In genomic region chr2:85867121-85867520, GRCh38 we compare ENCODE assay signal across 19 cellular contexts.
"Had no signal": no experiment of that assay in that cellular context is flagged by ENCODE, and none has a peak within 500 bp of the region (broad histone marks: within the 10 kb centered on the region; RNA-seq: fewer than 3 reads in every experiment).

No MANE protein-coding gene starts in this region.

- H3K4me3 Mint-ChIP-seq: activated naive CD8-positive, alpha-beta T cell treated with anti-CD3 and anti-CD28 coated beads for 36 hours; activated T-helper 1 cell treated with anti-CD3 and anti-CD28 coated beads, Interleukin-12 subunit alpha, Interleukin-12 subunit beta, Interleukin-2, Interleukin-4 antibody, amounts not matched to agents 30 ng/mL and 10 ng/mL and 1 ng/mL, durations not matched to agents 14 hours and 24 hours and 36 hours; immature natural killer cell had no signal

- H3K4me3 ChIP-seq: cardiac muscle cell, esophagus squamous epithelium, left ventricle myocardium inferior, prostate gland, right atrium auricular region, stomach, upper lobe of left lung had no signal

- DNase-seq: activated gamma-delta T cell treated with Interleukin-2 at 50 U/mL for 16 hours; activated naive CD8-positive, alpha-beta T cell treated with anti-CD3 and anti-CD28 coated beads for 36 hours; amygdala; dermis blood vessel endothelial cell; effector memory CD4-positive, alpha-beta T cell; esophagus squamous epithelium; immature natural killer cell; kidney glomerular epithelial cell; left ventricle myocardium inferior; mammary epithelial cell; stimulated activated CD4-positive, alpha-beta T cell treated with anti-CD3 and anti-CD28 coated beads, Interleukin-2, amount 100 ng/mL, for 48 hours; stomach; T-helper 9 cell; upper lobe of left lung had no signal

- H3K27me3 Mint-ChIP-seq: activated naive CD8-positive, alpha-beta T cell treated with anti-CD3 and anti-CD28 coated beads for 36 hours had no signal

- H3K4me1 ChIP-seq: prostate gland, right atrium auricular region had no signal

- H3K27ac ChIP-seq: cardiac muscle cell, esophagus squamous epithelium, left ventricle myocardium inferior, prostate gland, right atrium auricular region, stomach, upper lobe of left lung had no signal

- H3K27me3 ChIP-seq: cardiac muscle cell, esophagus squamous epithelium, right atrium auricular region, stomach, upper lobe of left lung had no signal

- H3K9me3 Mint-ChIP-seq: activated naive CD8-positive, alpha-beta T cell treated with anti-CD3 and anti-CD28 coated beads for 36 hours; activated T-helper 1 cell treated with anti-CD3 and anti-CD28 coated beads, Interleukin-12 subunit alpha, Interleukin-12 subunit beta, Interleukin-2, Interleukin-4 antibody, amounts not matched to agents 30 ng/mL and 10 ng/mL and 1 ng/mL, durations not matched to agents 14 hours and 24 hours and 36 hours; immature natural killer cell had no signal

- ATAC-seq: activated CD4-positive, CD25-positive, alpha-beta regulatory T cell treated with anti-CD3 and anti-CD28 coated beads, Interleukin-2, amount 50 U/mL, for 24 hours had no signal

- H3K36me3 ChIP-seq: cardiac muscle cell, esophagus squamous epithelium, left ventricle myocardium inferior, right atrium auricular region had no signal

- H3K9me3 ChIP-seq: esophagus squamous epithelium, left ventricle myocardium inferior, prostate gland, right atrium auricular region, stomach, upper lobe of left lung had no signal

- H3K27ac Mint-ChIP-seq: activated naive CD8-positive, alpha-beta T cell treated with anti-CD3 and anti-CD28 coated beads for 36 hours; activated T-helper 1 cell treated with anti-CD3 and anti-CD28 coated beads, Interleukin-12 subunit alpha, Interleukin-12 subunit beta, Interleukin-2, Interleukin-4 antibody, amounts not matched to agents 30 ng/mL and 10 ng/mL and 1 ng/mL, durations not matched to agents 14 hours and 24 hours and 36 hours had no signal
